ENCODE assay signal across 36 cellular contexts in the genomic region with DNA sequence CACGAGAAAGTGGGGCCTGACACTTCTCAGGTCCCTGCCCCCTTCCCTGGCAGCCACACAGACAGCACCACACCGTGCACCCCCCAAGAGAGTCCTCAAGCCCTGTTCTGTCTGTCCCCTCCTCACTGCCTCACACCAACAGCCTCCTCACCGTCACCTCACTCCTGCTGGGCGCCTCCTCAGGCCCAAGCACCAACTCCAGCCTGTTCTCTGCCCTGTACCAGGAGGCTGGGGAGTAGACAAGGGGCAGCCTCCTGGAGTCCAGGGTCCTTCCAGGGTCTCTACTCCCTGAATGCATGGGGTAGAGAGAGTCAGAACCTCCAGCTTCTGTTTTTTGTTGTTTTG. TPM values are rescaled to one million over a fixed set of nuclear protein-coding genes. Genes with fewer than 3 reads are reported as not detected.
DNase-seq lines count a peak whose midpoint lies in the region; ATAC-seq and TF ChIP-seq lines count a peak whose summit lies in the region.
"Had no signal": no experiment of that assay in that cellular context is flagged by ENCODE, and none has a peak within 500 bp of the region (broad histone marks: within the 10 kb centered on the region; RNA-seq: fewer than 3 reads in every experiment).

No MANE protein-coding gene starts in this region.

- H3K27ac ChIP-seq in AG04450 (ENCODE audit: low read depth, low read length) (peak overlapping the region; percentile 39), RWPE1 (peak overlapping the region; percentile 33), gastroesophageal sphincter (peak overlapping the region; percentile 65 to 93 (median 84))
- H3K27ac ChIP-seq: breast epithelium, epithelial cell of prostate, HL-60, ovary had no signal

- no peaks in the 10 kb centered on the region for H3K36me3 Mint-ChIP-seq in activated T-cell treated with anti-CD3 and anti-CD28 coated beads, Interleukin-2, amount 50 U/mL, for 24 hours (ENCODE audit: low read depth)
- H3K36me3 Mint-ChIP-seq: CD4-positive, alpha-beta memory T cell had no signal

- peaks cover 23% of the 10 kb centered on the region for H3K27me3 Mint-ChIP-seq in activated T-cell treated with anti-CD3 and anti-CD28 coated beads, Interleukin-2, amount 50 U/mL, for 24 hours

- H3K9ac ChIP-seq in skeletal muscle satellite cell (ENCODE audit: low read depth, low read length), result peak overlapping the region; percentile 18

- WGBS in gastroesophageal sphincter (ENCODE audit: low coverage in 1 of 2), 2 donors, result 46% methylated on average over 4 of the region's 4 CpGs; no CpG with 5 or more reads in 1 of the 2 donors

- no peaks in the 10 kb centered on the region; the same call in 1 of the 2 replicates for H3K9me3 ChIP-seq in AG04450 (ENCODE audit: control insufficient read depth, insufficient read depth, low read length)
- H3K9me3 ChIP-seq in gastroesophageal sphincter, result no peaks in the 10 kb centered on the region
- no peaks in the 10 kb centered on the region for H3K9me3 ChIP-seq in skeletal muscle satellite cell (replicated peaks; ENCODE audit: low read length)
- H3K9me3 ChIP-seq: breast epithelium, ovary had no signal

- no peak overlapping the region for H3K4me3 Mint-ChIP-seq in activated T-cell treated with anti-CD3 and anti-CD28 coated beads, Interleukin-2, amount 50 U/mL, for 24 hours
- H3K4me3 Mint-ChIP-seq: activated T-helper 17 cell treated with anti-CD3 and anti-CD28 coated beads, Interleukin-2, amount 50 U/mL, for 72 hours; CD4-positive, alpha-beta memory T cell; naive thymus-derived CD4-positive, alpha-beta T cell; stimulated activated naive CD8-positive, alpha-beta T cell treated with anti-CD3 and anti-CD28 coated beads, Interleukin-15, Interleukin-2, amounts not matched to agents 100 ng/mL and 50 ng/mL, for 24 hours had no signal

- no peak overlapping the region for H3K27ac Mint-ChIP-seq in activated T-cell treated with anti-CD3 and anti-CD28 coated beads, Interleukin-2, amount 50 U/mL, for 24 hours
- H3K27ac Mint-ChIP-seq: activated T-helper 17 cell treated with anti-CD3 and anti-CD28 coated beads, Interleukin-2, amount 50 U/mL, for 72 hours; naive thymus-derived CD4-positive, alpha-beta T cell; stimulated activated naive CD8-positive, alpha-beta T cell treated with anti-CD3 and anti-CD28 coated beads, Interleukin-15, Interleukin-2, amounts not matched to agents 100 ng/mL and 50 ng/mL, for 24 hours had no signal

- H3K4me3 ChIP-seq in AG04450 (ENCODE audit: low read depth, low read length), result no peak overlapping the region
- H3K4me3 ChIP-seq in gastroesophageal sphincter, result no peak overlapping the region
- no peak overlapping the region for H3K4me3 ChIP-seq in skeletal muscle satellite cell (ENCODE audit: low read length)
- H3K4me3 ChIP-seq: breast epithelium, ovary, PC-9 had no signal

- POLR2A ChIA-PET in AG04450 (lab: Yijun Ruan, JAX), result interaction anchor here (0.6 kb wide), 1 partner anchor 369 kb away, joined by 11 read pairs; no protein-coding TSS in a partner anchor
- POLR2A ChIA-PET in RWPE1 (lab: Yijun Ruan, JAX; ENCODE audit: low non-redundant PET), result no interaction called here

- no peaks in the 10 kb centered on the region for H3K9me3 Mint-ChIP-seq in activated T-cell treated with anti-CD3 and anti-CD28 coated beads, Interleukin-2, amount 50 U/mL, for 24 hours
- H3K9me3 Mint-ChIP-seq: activated T-helper 17 cell treated with anti-CD3 and anti-CD28 coated beads, Interleukin-2, amount 50 U/mL, for 72 hours; stimulated activated naive CD8-positive, alpha-beta T cell treated with anti-CD3 and anti-CD28 coated beads, Interleukin-15, Interleukin-2, amounts not matched to agents 100 ng/mL and 50 ng/mL, for 24 hours had no signal

- no peaks in the 10 kb centered on the region for H3K36me3 ChIP-seq in gastroesophageal sphincter
- H3K36me3 ChIP-seq in skeletal muscle satellite cell (ENCODE audit: insufficient read depth, low read length), result no peaks in the 10 kb centered on the region
- H3K36me3 ChIP-seq: breast epithelium, ovary had no signal

- DNase-seq in AG04450 (ENCODE audit: low read depth, low spot score) (no peak), RWPE1 (ENCODE audit: low spot score) (no peak), NCI-H1092 treated with DMSO at 0.1 percent for 48 hours (lab: John Stamatoyannopoulos, UW) (no peak)
- no peak for DNase-seq in activated T-cell treated with anti-CD3 and anti-CD28 coated beads, Interleukin-2, amount 50 U/mL, for 24 hours
- no peak for DNase-seq in effector CD8-positive, alpha-beta T cell (lab: John Stamatoyannopoulos, UW)
- no peak for DNase-seq in activated T-cell treated with anti-CD3 and anti-CD28 coated beads, Interleukin-2, amount 50 U/mL, for 48 hours
- DNase-seq: activated CD4-positive, alpha-beta T cell treated with anti-CD3 and anti-CD28 coated beads, Interleukin-2, amount 50 U/mL, for 48 hours; activated CD8-positive, alpha-beta memory T cell treated with anti-CD3 and anti-CD28 coated beads, Interleukin-2, amount 50 U/mL, for 48 hours; activated naive CD4-positive, alpha-beta T cell treated with anti-CD3 and anti-CD28 coated beads, Interleukin-2, amount 50 U/mL, for 16 hours; amygdala; CD4-positive, alpha-beta memory T cell; effector CD4-positive, alpha-beta T cell; head of caudate nucleus; Kasumi-1; left ventricle myocardium superior; midbrain; naive thymus-derived CD4-positive, alpha-beta T cell; NCI-H1436 treated with DMSO at 0.1 percent for 48 hours; NCI-H2081 treated with DMSO at 0.1 percent for 48 hours; NCI-H2227 treated with DMSO at 0.1 percent for 48 hours; NCI-H526 treated with DMSO at 0.1 percent for 48 hours; NK-92 treated with Interleukin-12 subunit alpha and Interleukin-12 subunit beta, amount 100 ng/mL, for 24 hours; ovary; PC-9; SHP77; small intestine; T-helper 2 cell had no signal

- ATAC-seq in gastroesophageal sphincter, result no peak
- ATAC-seq: activated CD4-positive, CD25-positive, alpha-beta regulatory T cell treated with anti-CD3 and anti-CD28 coated beads, Interleukin-2, amount 50 U/mL, for 24 hours; activated T-helper 17 cell treated with anti-CD3 and anti-CD28 coated beads, Interleukin-2, amount 50 U/mL, for 72 hours; left ventricle myocardium superior; naive thymus-derived CD4-positive, alpha-beta T cell had no signal

- CTCF ChIA-PET in AG04450 (lab: Charles Lee), result no interaction called here
- CTCF ChIA-PET in RWPE1 (lab: Yijun Ruan, JAX), result interaction anchor here (1.1 kb wide), 1 partner anchor 206 kb away, joined by 3 read pairs; no protein-coding TSS in a partner anchor

- no peak for TF ChIP-seq POLR2A in gastroesophageal sphincter (IDR thresholded peaks at IDR 0.05)

- no peak overlapping the region for H3K4me2 ChIP-seq in skeletal muscle satellite cell (ENCODE audit: low read length)
- H3K4me2 ChIP-seq: PC-9 had no signal

- no peak for TF ChIP-seq EP300 in gastroesophageal sphincter (IDR thresholded peaks at IDR 0.05)

- TF ChIP-seq CTCF in AG04450 (IDR thresholded peaks at IDR 0.05; ENCODE audit: low read depth, low read length) (no peak), RWPE1 (conservative IDR thresholded peaks at IDR 0.05; ENCODE audit: low read depth) (no peak), gastroesophageal sphincter (IDR thresholded peaks at IDR 0.05) (no peak)

- H3K4me1 ChIP-seq in gastroesophageal sphincter (peaks cover 0 to 75% (median 22%) of the 10 kb centered on the region in 3 donors), skeletal muscle satellite cell (ENCODE audit: control insufficient read depth, insufficient read depth, low read length) (peaks cover 37% of the 10 kb centered on the region)
- H3K4me1 ChIP-seq: breast epithelium had no signal

- H3K4me1 Mint-ChIP-seq in activated T-cell treated with anti-CD3 and anti-CD28 coated beads, Interleukin-2, amount 50 U/mL, for 24 hours (ENCODE audit: low read depth), result peaks cover 6% of the 10 kb centered on the region

- no peaks in the 10 kb centered on the region for H3K27me3 ChIP-seq in AG04450 (ENCODE audit: control insufficient read depth, insufficient read depth, low read length)
- H3K27me3 ChIP-seq in gastroesophageal sphincter, result no peaks in the 10 kb centered on the region
- H3K27me3 ChIP-seq in skeletal muscle satellite cell (ENCODE audit: control insufficient read depth, insufficient read depth, low read length), result no peaks in the 10 kb centered on the region
- H3K27me3 ChIP-seq: breast epithelium, ovary had no signal

RNA-seq across cellular contexts. Expression of a gene that starts 26.9 kb away (rescaled TPM):
- 2.1 and 2.8 TPM in 2 replicates for polyA plus RNA-seq in AG04450 (2011; rRNA removed)
- 1.4 and 2.3 TPM in 2 replicates for polyA minus RNA-seq in AG04450 (2011; rRNA and poly(A)+ RNA removed)
- 100 to 1,000 TPM; 316 to 703 (median 441) TPM for total RNA-seq in gastroesophageal sphincter
- total RNA-seq in skeletal muscle satellite cell (2012; rRNA removed), result 4.6 and 58.8 TPM in 2 replicates
- total RNA-seq: activated T-helper 17 cell treated with anti-CD3 and anti-CD28 coated beads, Interleukin-2, amount 50 U/mL, for 72 hours; CD4-positive, alpha-beta memory T cell had no signal
- polyA plus RNA-seq: CD4-positive, alpha-beta memory T cell; keratinocyte; naive thymus-derived CD4-positive, alpha-beta T cell had no signal

Comparison
In these comparisons a context has a peak if more than half of its experiments do, and no peak if none do; other contexts are left out.
1. H3K27ac ChIP-seq: peak in every context shown above with its lines; median percentile 84 in gastroesophageal sphincter; 39 in AG04450; 33 in RWPE1.